In the genomic region with DNA sequence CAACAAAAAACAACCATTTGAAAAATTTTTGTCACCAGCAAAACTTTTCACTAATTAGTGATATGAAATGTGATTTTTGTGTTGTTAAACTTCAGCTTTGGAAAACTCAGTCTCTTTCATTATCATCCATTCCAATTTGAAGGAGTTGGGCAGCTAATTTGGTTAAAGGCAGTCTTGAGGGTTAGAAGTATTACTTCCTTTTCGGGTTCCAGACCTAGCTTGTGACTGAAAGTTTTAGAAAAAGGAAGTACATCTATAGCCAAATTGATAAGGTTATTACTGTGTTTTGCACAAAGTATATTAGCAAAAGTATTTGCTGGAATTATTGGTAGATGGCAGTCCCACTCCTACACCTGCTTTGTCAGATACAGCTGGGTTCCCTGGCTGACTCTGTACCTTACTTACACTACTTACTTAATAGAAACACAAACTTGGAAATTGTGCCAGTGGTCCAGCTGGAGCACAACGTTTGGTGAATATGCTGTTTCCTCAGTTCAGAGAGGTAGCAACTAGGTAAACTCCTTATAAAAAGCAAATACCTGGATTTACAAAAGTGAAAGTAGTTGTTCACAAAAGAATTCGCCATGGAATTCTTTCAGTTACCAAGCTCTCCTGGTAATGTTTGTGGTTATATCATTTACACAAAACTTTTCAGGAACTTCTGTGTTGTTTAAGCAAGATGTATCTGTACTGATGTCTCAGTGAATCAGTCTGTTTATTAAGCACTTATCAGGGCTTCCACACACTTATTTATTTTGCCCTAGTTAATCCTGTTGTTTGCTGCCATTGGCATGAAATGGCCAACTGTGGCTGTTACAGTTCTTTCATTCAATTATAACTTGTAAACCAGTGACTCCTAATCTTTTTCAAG, we compare ENCODE assay signal across 10 cellular contexts. TPM values are rescaled to one million over a fixed set of nuclear protein-coding genes. Genes with fewer than 3 reads are reported as not detected.
DNase-seq lines count a peak whose midpoint lies in the region; ATAC-seq and TF ChIP-seq lines count a peak whose summit lies in the region.
"Had no signal": no experiment of that assay in that cellular context is flagged by ENCODE, and none has a peak within 500 bp of the region (broad histone marks: within the 10 kb centered on the region; RNA-seq: fewer than 3 reads in every experiment).

No MANE protein-coding gene starts in this region.

- peaks cover 0 to 12% of the 10 kb centered on the region in 2 donors for H3K36me3 Mint-ChIP-seq in naive B cell

- no peak for TF ChIP-seq POLR2A in erythroblast (IDR thresholded peaks at IDR 0.05; ENCODE audit: low read length)
- TF ChIP-seq POLR2A in thyroid gland (IDR thresholded peaks at IDR 0.05) = no peak

- H3K27ac ChIP-seq in dorsolateral prefrontal cortex (peak overlapping the region in 5 of 59 donors; percentile 4 to 52 (median 24)), thyroid gland (no peak overlapping the region)

- no peaks in the 10 kb centered on the region for H3K4me1 ChIP-seq in thyroid gland

- no peaks in the 10 kb centered on the region for H3K27me3 Mint-ChIP-seq in naive B cell

- no peaks in the 10 kb centered on the region for H3K9me3 Mint-ChIP-seq in naive B cell

- peak overlapping the region in 2 of 8 donors; percentile 33 to 52 for H3K4me3 Mint-ChIP-seq in naive B cell

- H3K36me3 ChIP-seq in thyroid gland = peaks cover 14 to 25% of the 10 kb centered on the region in 2 donors

- ATAC-seq in GM19025 (IDR thresholded peaks at IDR 0.05; ENCODE audit: low read depth, unreplicated experiment) (peak; percentile 52), HG02763 (IDR thresholded peaks at IDR 0.05; ENCODE audit: unreplicated experiment) (peak; percentile 73), naive B cell (ENCODE audit: low read depth in 2 of 2) (peak; percentile 95 to 96)

- no peaks in the 10 kb centered on the region for H3K9me3 ChIP-seq in thyroid gland

- TF ChIP-seq CTCF in dorsolateral prefrontal cortex (IDR thresholded peaks at IDR 0.05 in 54 of 56, conservative IDR thresholded peaks at IDR 0.05 in 2 of 56; ENCODE audit: low read depth in 1 of 56, partially characterized antibody in 56 of 56) (no peak), thyroid gland (IDR thresholded peaks at IDR 0.05) (no peak)

- H3K27me3 ChIP-seq in dorsolateral prefrontal cortex (no peaks in the 10 kb centered on the region), thyroid gland (no peaks in the 10 kb centered on the region)

- peak overlapping the region in 3 of 6 donors; percentile 15 to 75 (median 30) for H3K27ac Mint-ChIP-seq in naive B cell

- intact Hi-C loops in dorsolateral prefrontal cortex (cut with DNase I) (no loop called here), thyroid gland (cut with DNase I) (no loop called here)

- H3K4me1 Mint-ChIP-seq in naive B cell = peaks cover 9 to 26% (median 20%) of the 10 kb centered on the region in 3 donors

- WGBS in thyroid gland, 2 donors = 67 to 72% methylated on average over 3 of the region's 3 CpGs

- DNase-seq in NOMO-1 treated with dmso at 0.1 percent for 144 hours (lab: John Stamatoyannopoulos, UW; ENCODE audit: unreplicated experiment) = peak; percentile 58
- DNase-seq in naive B cell = peak; percentile 45
- no peak for DNase-seq in dorsolateral prefrontal cortex
- no peak for DNase-seq in erythroblast (lab: John Stamatoyannopoulos, UW)
- no peak for DNase-seq in RKO (ENCODE audit: low spot score)
- no peak for DNase-seq in thyroid gland
- DNase-seq: activated CD4-positive, CD25-positive, alpha-beta regulatory T cell treated with anti-CD3 and anti-CD28 coated beads, Interleukin-2, amount 50 U/mL, for 72 hours; NCI-H1105 had no signal

- no peak overlapping the region for H3K4me3 ChIP-seq in dorsolateral prefrontal cortex
- no peak overlapping the region for H3K4me3 ChIP-seq in thyroid gland (replicated peaks in 1 of 3)

RNA-seq across cellular contexts. Expression of gene TIPARP, which starts 31.6 kb away (rescaled TPM):
- 10 to 100 TPM in 5 of 6 donors, 1 to 10 TPM in 1; 9.9 to 19.5 (median 16.0) TPM for polyA plus RNA-seq in naive B cell (ENCODE audit: low read depth in 6 of 6)
- total RNA-seq in dorsolateral prefrontal cortex = 10 to 100 TPM; 13.7 to 81.5 (median 24.6) TPM
- 10 to 100 TPM; 23.3 to 65.0 (median 31.2) TPM for total RNA-seq in thyroid gland

Comparison
In these comparisons a context has a peak if more than half of its experiments do, and no peak if none do; other contexts are left out.
1. DNase-seq: peak in NOMO-1 treated with dmso at 0.1 percent for 144 hours (single experiment) and naive B cell (single experiment); none in dorsolateral prefrontal cortex (0 of 10), erythroblast (0 of 2), RKO (single experiment) and thyroid gland (0 of 2).
2. Peak in every context shown above with its lines, with median percentiles within 50 percentile points of each other: ATAC-seq.